In the genomic region with DNA sequence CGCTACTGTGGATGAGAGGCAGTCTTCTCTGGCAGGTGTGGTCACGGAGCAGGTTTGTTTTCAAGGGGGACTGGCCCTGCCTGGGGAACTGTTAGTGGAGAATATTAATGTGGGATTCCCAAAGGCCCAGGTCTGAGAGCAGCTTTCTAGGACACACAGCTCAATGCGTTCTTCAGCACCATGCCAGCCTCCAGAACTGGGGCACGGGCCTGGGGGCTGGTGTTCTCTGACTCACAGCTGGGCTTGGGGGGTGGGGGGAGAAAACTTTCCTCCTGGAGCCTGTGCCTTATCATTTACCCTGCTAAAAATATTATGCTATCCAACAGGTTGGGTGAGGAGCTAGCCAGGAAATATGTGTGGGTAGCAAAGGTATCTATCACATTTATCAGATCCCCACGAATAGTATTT, we compare ENCODE assay signal across 21 cellular contexts. TPM values are rescaled to one million over a fixed set of nuclear protein-coding genes. Genes with fewer than 3 reads are reported as not detected.
DNase-seq lines count a peak whose midpoint lies in the region; ATAC-seq, FAIRE-seq and TF ChIP-seq lines count a peak whose summit lies in the region.
"Had no signal": no experiment of that assay in that cellular context is flagged by ENCODE, and none has a peak within 500 bp of the region (broad histone marks: within the 10 kb centered on the region; RNA-seq: fewer than 3 reads in every experiment).

No MANE protein-coding gene starts in this region.

- no peak overlapping the region for H3K9ac ChIP-seq in astrocyte (ENCODE audit: low read length)
- H3K9ac ChIP-seq in neuronal stem cell (ENCODE audit: low read depth, low read length, poor library complexity): no peak overlapping the region
- H3K9ac ChIP-seq: GM23248 had no signal

- no peak overlapping the region for H3K4me3 ChIP-seq in astrocyte (ENCODE audit: insufficient read depth, low read depth, low read length)
- H3K4me3 ChIP-seq in neuronal stem cell (ENCODE audit: low read length in 2 of 2): no peak overlapping the region
- H3K4me3 ChIP-seq in upper lobe of left lung: no peak overlapping the region
- H3K4me3 ChIP-seq: GM23248, HAP-1, SJCRH30 had no signal

- H2AK5ac ChIP-seq in neuronal stem cell (ENCODE audit: low read depth, low read length): no peak overlapping the region

- H3K9me3 ChIP-seq in astrocyte (ENCODE audit: insufficient read depth, low read depth, low read length): no peaks in the 10 kb centered on the region
- no peaks in the 10 kb centered on the region for H3K9me3 ChIP-seq in neuronal stem cell (replicated peaks in 1 of 2; ENCODE audit: control insufficient read depth in 2 of 2, insufficient read depth in 1 of 2, low read depth in 1 of 2, low read length in 2 of 2)
- H3K9me3 ChIP-seq in upper lobe of left lung: no peaks in the 10 kb centered on the region
- H3K9me3 ChIP-seq: Caco-2, HAP-1, SJCRH30 had no signal

- H3K4me1 ChIP-seq in astrocyte (ENCODE audit: insufficient read depth, low read length) (peaks cover 42% of the 10 kb centered on the region), neuronal stem cell (ENCODE audit: control insufficient read depth in 2 of 2, insufficient read depth in 1 of 2, low read depth in 1 of 2, low read length in 2 of 2) (peaks cover 14 to 36% of the 10 kb centered on the region in 2 donors), upper lobe of left lung (peaks cover 0 to 6% (median 5%) of the 10 kb centered on the region in 4 donors)
- H3K4me1 ChIP-seq: Caco-2 had no signal

- no peak overlapping the region for H2BK120ac ChIP-seq in neuronal stem cell (ENCODE audit: low read depth, low read length)

- H3K27ac Mint-ChIP-seq in natural killer cell treated with Interleukin-12 subunit alpha and Interleukin-12 subunit beta and Interleukin-15 and Interleukin-18, amount 100 ng/mL, for 72 hours: no peak overlapping the region
- H3K27ac Mint-ChIP-seq in natural killer cell (no peak overlapping the region), astrocyte (ENCODE audit: unreplicated experiment) (peak overlapping the region; percentile 34)
- H3K27ac Mint-ChIP-seq: CD4-positive, alpha-beta T cell had no signal

- no peak for TF ChIP-seq POLR2A in upper lobe of left lung (IDR thresholded peaks at IDR 0.05)

- no CpG with 5 or more reads among the region's 5 CpGs for WGBS in neuronal stem cell (ENCODE audit: extremely low coverage in 2 of 2, insufficient read length in 2 of 2, insufficient replicate concordance in 1 of 2), 2 donors
- 64 to 74% methylated on average over 5 of the region's 5 CpGs for WGBS in upper lobe of left lung, 2 donors

- no peak overlapping the region for H3K14ac ChIP-seq in neuronal stem cell (ENCODE audit: low read length)

- H3K27me3 Mint-ChIP-seq in natural killer cell treated with Interleukin-12 subunit alpha and Interleukin-12 subunit beta and Interleukin-15 and Interleukin-18, amount 100 ng/mL, for 72 hours: peaks cover 40 to 60% of the 10 kb centered on the region in 2 donors
- H3K27me3 Mint-ChIP-seq in natural killer cell (ENCODE audit: low read depth in 2 of 2) (peaks cover 47 to 65% of the 10 kb centered on the region in 2 donors), astrocyte (ENCODE audit: low read depth, unreplicated experiment) (peaks cover 16% of the 10 kb centered on the region)

- H3K36me3 ChIP-seq in astrocyte (ENCODE audit: insufficient read depth, low read length): no peaks in the 10 kb centered on the region
- H3K36me3 ChIP-seq in neuronal stem cell (replicated peaks in 1 of 2; ENCODE audit: control insufficient read depth in 2 of 2, insufficient read depth in 2 of 2, low read length in 2 of 2): no peaks in the 10 kb centered on the region
- no peaks in the 10 kb centered on the region for H3K36me3 ChIP-seq in upper lobe of left lung
- H3K36me3 ChIP-seq: HAP-1, SJCRH30 had no signal

- H3K27ac ChIP-seq in astrocyte (ENCODE audit: low read depth, low read length) (no peak overlapping the region), neuronal stem cell (replicated peaks; ENCODE audit: low read length) (no peak overlapping the region), upper lobe of left lung (no peak overlapping the region)
- H3K27ac ChIP-seq: GM23248, SJCRH30 had no signal

- H3K4me1 Mint-ChIP-seq in natural killer cell treated with Interleukin-12 subunit alpha and Interleukin-12 subunit beta and Interleukin-15 and Interleukin-18, amount 100 ng/mL, for 72 hours (ENCODE audit: low read depth in 2 of 2): peaks cover 8 to 10% of the 10 kb centered on the region in 2 donors
- H3K4me1 Mint-ChIP-seq in natural killer cell (peaks cover 8 to 11% of the 10 kb centered on the region in 2 donors), astrocyte (ENCODE audit: low read depth, unreplicated experiment) (peaks cover 45% of the 10 kb centered on the region)

- H3K9me3 Mint-ChIP-seq in natural killer cell treated with Interleukin-12 subunit alpha and Interleukin-12 subunit beta and Interleukin-15 and Interleukin-18, amount 100 ng/mL, for 72 hours: no peaks in the 10 kb centered on the region
- no peaks in the 10 kb centered on the region for H3K9me3 Mint-ChIP-seq in natural killer cell
- peaks cover 2% of the 10 kb centered on the region for H3K9me3 Mint-ChIP-seq in astrocyte (ENCODE audit: unreplicated experiment)
- H3K9me3 Mint-ChIP-seq: CD4-positive, alpha-beta T cell had no signal

- peaks cover 14% of the 10 kb centered on the region for H3K27me3 ChIP-seq in astrocyte (ENCODE audit: insufficient read depth, low read length)
- H3K27me3 ChIP-seq in neuronal stem cell (ENCODE audit: control insufficient read depth in 3 of 3, insufficient read depth in 3 of 3, low read depth in 1 of 3, low read length in 3 of 3): peaks cover 0 to 89% (median 14%) of the 10 kb centered on the region in 3 experiments
- H3K27me3 ChIP-seq in upper lobe of left lung: peaks cover 0 to 21% (median 11%) of the 10 kb centered on the region in 4 donors

- H4K8ac ChIP-seq in neuronal stem cell (ENCODE audit: low read depth, low read length): no peak overlapping the region

- ATAC-seq in natural killer cell treated with Interleukin-12 subunit alpha and Interleukin-12 subunit beta and Interleukin-15 and Interleukin-18, amount 100 ng/mL, for 72 hours: no peak
- ATAC-seq in natural killer cell: no peak
- ATAC-seq in upper lobe of left lung (ENCODE audit: low FRiP score in 2 of 2): no peak

- no peaks in the 10 kb centered on the region for H3K36me3 Mint-ChIP-seq in natural killer cell treated with Interleukin-12 subunit alpha and Interleukin-12 subunit beta and Interleukin-15 and Interleukin-18, amount 100 ng/mL, for 72 hours
- H3K36me3 Mint-ChIP-seq in natural killer cell (no peaks in the 10 kb centered on the region), astrocyte (ENCODE audit: low read depth, unreplicated experiment) (no peaks in the 10 kb centered on the region)

- intact Hi-C loops in natural killer cell (cut with micrococcal nuclease): no loop called here

- H3K79me1 ChIP-seq in neuronal stem cell (ENCODE audit: low read depth, low read length): no peaks in the 10 kb centered on the region

- no peak overlapping the region for H3K23ac ChIP-seq in neuronal stem cell (ENCODE audit: low read depth, low read length, poor library complexity)

- H2BK5ac ChIP-seq in neuronal stem cell (ENCODE audit: low read length): no peak overlapping the region

- H4K91ac ChIP-seq in neuronal stem cell (ENCODE audit: low read depth, low read length, poor library complexity): no peak overlapping the region

- peak overlapping the region; percentile 76 for H2BK12ac ChIP-seq in neuronal stem cell (ENCODE audit: low read length)

- H3K4me3 Mint-ChIP-seq in natural killer cell treated with Interleukin-12 subunit alpha and Interleukin-12 subunit beta and Interleukin-15 and Interleukin-18, amount 100 ng/mL, for 72 hours: no peak overlapping the region
- H3K4me3 Mint-ChIP-seq in natural killer cell (no peak overlapping the region), astrocyte (ENCODE audit: unreplicated experiment) (no peak overlapping the region)
- H3K4me3 Mint-ChIP-seq: CD4-positive, alpha-beta T cell had no signal

- FAIRE-seq in astrocyte (lab: Jason Lieb, UNC): no peak

- peak; percentile 44 for DNase-seq in natural killer cell treated with Interleukin-12 subunit alpha and Interleukin-12 subunit beta and Interleukin-15 and Interleukin-18, amount 100 ng/mL, for 72 hours (ENCODE audit: low spot score)
- no peak for DNase-seq in natural killer cell
- DNase-seq in astrocyte (ENCODE audit: low read depth): peak; percentile 54
- no peak for DNase-seq in neuronal stem cell (ENCODE audit: low spot score)
- no peak for DNase-seq in germinal center (ENCODE audit: low spot score)
- DNase-seq in activated effector memory CD4-positive, alpha-beta T cell treated with anti-CD3 and anti-CD28 coated beads, Interleukin-2, amount 50 U/mL, for 16 hours: no peak
- no peak for DNase-seq in upper lobe of left lung
- DNase-seq in AG20443 (ENCODE audit: low spot score): no peak
- DNase-seq: Caco-2; CD4-positive, alpha-beta T cell; DMS153; GF-D8; GM23248; NCI-H1105; NCI-H2081 treated with DMSO at 0.1 percent for 48 hours; NCI-H345; NCI-H524 treated with DMSO at 0.1 percent for 48 hours; SJCRH30 had no signal

- H3K79me2 ChIP-seq in astrocyte (ENCODE audit: insufficient read depth, low read length): no peaks in the 10 kb centered on the region

- no peak overlapping the region for H3K18ac ChIP-seq in neuronal stem cell (ENCODE audit: low read length)

- no peak for TF ChIP-seq CTCF in natural killer cell (IDR thresholded peaks at IDR 0.05)
- no peak for TF ChIP-seq CTCF in astrocyte (IDR thresholded peaks at IDR 0.05; ENCODE audit: insufficient read depth, low read depth, low read length)
- no peak for TF ChIP-seq CTCF in upper lobe of left lung (IDR thresholded peaks at IDR 0.05)

- H2AFZ ChIP-seq in astrocyte (ENCODE audit: low read depth, low read length) (no peak overlapping the region), neuronal stem cell (ENCODE audit: low read length) (no peak overlapping the region)
- H2AFZ ChIP-seq: GM23248 had no signal

- no peak overlapping the region for H3K4ac ChIP-seq in neuronal stem cell (ENCODE audit: low read length)

- no peak for TF ChIP-seq EP300 in upper lobe of left lung (IDR thresholded peaks at IDR 0.05)

- no peaks in the 10 kb centered on the region for H4K20me1 ChIP-seq in astrocyte (ENCODE audit: insufficient read depth, low read length)

- H3K4me2 ChIP-seq in astrocyte (ENCODE audit: low read length): no peak overlapping the region
- H3K4me2 ChIP-seq in neuronal stem cell (ENCODE audit: insufficient read depth, low read length, poor library complexity, severe bottlenecking): no peak overlapping the region

- peak overlapping the region; percentile 23 for H2BK15ac ChIP-seq in neuronal stem cell (ENCODE audit: low read length)

RNA-seq across cellular contexts. Expression of gene LHX1, which starts 13.5 kb away (rescaled TPM):
- total RNA-seq in natural killer cell treated with Interleukin-12 subunit alpha and Interleukin-12 subunit beta and Interleukin-15 and Interleukin-18, amount 100 ng/mL, for 72 hours: under 1 TPM in 1 of 2 donors, not detected in 1; 0.24 TPM
- total RNA-seq in natural killer cell: not detected
- 10.8 and 11.8 TPM in 2 replicates for total RNA-seq in astrocyte
- polyA plus RNA-seq in neuronal stem cell (2013, experiment 1 of 2): 0.04 TPM
- polyA plus RNA-seq in neuronal stem cell (2013, experiment 2 of 2): 0.06 TPM
- not detected for total RNA-seq in upper lobe of left lung
- total RNA-seq: Caco-2; CD4-positive, alpha-beta T cell; GM23248; LHCN-M2 had no signal
- polyA plus RNA-seq: BJ, GM23248 had no signal

RNA-seq across cellular contexts. Expression of gene AATF, which starts 24.9 kb away (rescaled TPM):
- 100 to 1,000 TPM in 1 of 2 donors, 10 to 100 TPM in 1; 95.0 to 114 TPM for total RNA-seq in natural killer cell treated with Interleukin-12 subunit alpha and Interleukin-12 subunit beta and Interleukin-15 and Interleukin-18, amount 100 ng/mL, for 72 hours
- total RNA-seq in natural killer cell (10 to 100 TPM; 60.1 to 67.2 (median 63.2) TPM), astrocyte (47.1 and 49.1 TPM in 2 replicates), upper lobe of left lung (10 to 100 TPM; 30.7 to 45.4 (median 37.3) TPM)
- polyA plus RNA-seq in neuronal stem cell (2013, experiment 1 of 2): 58.6 TPM
- 62.9 TPM for polyA plus RNA-seq in neuronal stem cell (2013, experiment 2 of 2)

Comparison
In these comparisons a context has a peak if more than half of its experiments do, and no peak if none do; other contexts are left out.
1. DNase-seq: peak in natural killer cell treated with Interleukin-12 subunit alpha and Interleukin-12 subunit beta and Interleukin-15 and Interleukin-18, amount 100 ng/mL, for 72 hours (single experiment) and astrocyte (single experiment); none in natural killer cell (single experiment), neuronal stem cell (single experiment), germinal center (single experiment), activated effector memory CD4-positive, alpha-beta T cell treated with anti-CD3 and anti-CD28 coated beads, Interleukin-2, amount 50 U/mL, for 16 hours (single experiment), upper lobe of left lung (0 of 2) and AG20443 (single experiment).